Comparison of ENCODE assay signal across 1 cellular context in the genomic region with DNA sequence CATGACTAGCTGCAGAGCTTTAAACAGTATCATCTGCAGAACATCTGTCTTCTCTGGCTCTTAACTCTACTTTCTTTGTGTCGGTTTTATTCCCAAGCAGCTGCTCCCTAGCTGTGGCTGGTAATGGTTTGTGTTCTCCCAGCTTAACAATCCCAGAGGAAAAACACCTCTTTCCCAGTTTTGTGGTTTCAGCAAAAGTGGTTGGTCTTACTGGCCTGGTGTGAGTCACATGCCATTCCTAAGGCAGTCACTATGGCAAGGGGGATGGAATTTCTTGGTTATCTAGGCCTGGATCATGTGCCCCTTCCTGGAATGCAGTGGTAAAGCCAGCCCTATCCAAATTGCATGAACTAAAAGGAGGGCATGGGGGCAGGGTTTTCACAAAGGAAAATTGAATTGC.
TF ChIP-seq lines count a peak whose summit lies in the region.

No MANE protein-coding gene starts in this region.

TF ChIP-seq in SK-N-SH treated with all-trans-retinoic acid at 6 μM for 48 hours, 23 proteins besides CTCF, POLR2A, EP300 and RAD21 (continued from another document):
- TF ChIP-seq, protein P1, sequence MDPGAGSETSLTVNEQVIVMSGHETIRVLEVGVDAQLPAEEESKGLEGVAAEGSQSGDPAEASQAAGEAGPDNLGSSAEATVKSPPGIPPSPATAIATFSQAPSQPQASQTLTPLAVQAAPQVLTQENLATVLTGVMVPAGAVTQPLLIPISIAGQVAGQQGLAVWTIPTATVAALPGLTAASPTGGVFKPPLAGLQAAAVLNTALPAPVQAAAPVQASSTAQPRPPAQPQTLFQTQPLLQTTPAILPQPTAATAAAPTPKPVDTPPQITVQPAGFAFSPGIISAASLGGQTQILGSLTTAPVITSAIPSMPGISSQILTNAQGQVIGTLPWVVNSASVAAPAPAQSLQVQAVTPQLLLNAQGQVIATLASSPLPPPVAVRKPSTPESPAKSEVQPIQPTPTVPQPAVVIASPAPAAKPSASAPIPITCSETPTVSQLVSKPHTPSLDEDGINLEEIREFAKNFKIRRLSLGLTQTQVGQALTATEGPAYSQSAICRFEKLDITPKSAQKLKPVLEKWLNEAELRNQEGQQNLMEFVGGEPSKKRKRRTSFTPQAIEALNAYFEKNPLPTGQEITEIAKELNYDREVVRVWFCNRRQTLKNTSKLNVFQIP (CRISPR knock-in tag; IDR thresholded peaks at IDR 0.05; ENCODE audit: borderline replicate concordance, low read depth), result no peak
- TF ChIP-seq BACH2 (CRISPR knock-in tag; IDR thresholded peaks at IDR 0.05; ENCODE audit: borderline replicate concordance) (no peak), ZFP3 (CRISPR knock-in tag; IDR thresholded peaks at IDR 0.05) (peak; percentile 68; the same call in 1 of the 2 replicates), ZC3H10 (CRISPR knock-in tag; IDR thresholded peaks at IDR 0.05) (no peak), GLIS3 (CRISPR knock-in tag; IDR thresholded peaks at IDR 0.05) (no peak)
- TF ChIP-seq, protein P2, sequence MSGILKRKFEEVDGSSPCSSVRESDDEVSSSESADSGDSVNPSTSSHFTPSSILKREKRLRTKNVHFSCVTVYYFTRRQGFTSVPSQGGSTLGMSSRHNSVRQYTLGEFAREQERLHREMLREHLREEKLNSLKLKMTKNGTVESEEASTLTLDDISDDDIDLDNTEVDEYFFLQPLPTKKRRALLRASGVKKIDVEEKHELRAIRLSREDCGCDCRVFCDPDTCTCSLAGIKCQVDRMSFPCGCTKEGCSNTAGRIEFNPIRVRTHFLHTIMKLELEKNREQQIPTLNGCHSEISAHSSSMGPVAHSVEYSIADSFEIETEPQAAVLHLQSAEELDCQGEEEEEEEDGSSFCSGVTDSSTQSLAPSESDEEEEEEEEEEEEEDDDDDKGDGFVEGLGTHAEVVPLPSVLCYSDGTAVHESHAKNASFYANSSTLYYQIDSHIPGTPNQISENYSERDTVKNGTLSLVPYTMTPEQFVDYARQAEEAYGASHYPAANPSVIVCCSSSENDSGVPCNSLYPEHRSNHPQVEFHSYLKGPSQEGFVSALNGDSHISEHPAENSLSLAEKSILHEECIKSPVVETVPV (CRISPR knock-in tag; IDR thresholded peaks at IDR 0.05), result no peak
